ENCODE assay signal across 18 cellular contexts in the genomic region with DNA sequence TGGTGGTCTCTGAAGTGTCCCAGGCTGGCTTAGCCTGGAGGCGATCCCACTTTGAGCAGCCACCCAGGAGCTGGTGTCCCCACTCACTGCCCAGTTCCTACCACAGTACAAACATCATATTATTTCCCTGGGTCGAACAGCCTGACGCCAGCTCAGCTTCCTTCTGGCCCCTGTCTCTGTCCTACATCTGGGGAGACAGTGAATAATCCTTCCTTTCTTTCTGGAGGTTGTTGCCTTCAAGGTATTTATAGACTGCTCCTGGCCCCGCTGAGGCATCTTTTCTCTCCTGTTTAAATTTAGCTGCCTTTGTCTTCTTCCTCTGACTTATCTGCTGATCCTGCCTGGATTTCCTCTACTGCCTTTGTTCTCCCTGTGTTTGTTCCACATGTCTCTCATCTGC. TPM values are rescaled to one million over a fixed set of nuclear protein-coding genes. Genes with fewer than 3 reads are reported as not detected.
"Had no signal": no experiment of that assay in that cellular context is flagged by ENCODE, and none has a peak within 500 bp of the region (broad histone marks: within the 10 kb centered on the region; RNA-seq: fewer than 3 reads in every experiment).

No MANE protein-coding gene starts in this region.

- H3K27ac Mint-ChIP-seq: activated B cell treated with CpG ODN at 0.5 μM for 24 hours; activated naive CD4-positive, alpha-beta T cell treated with anti-CD3 and anti-CD28 coated beads, Interleukin-2, amount 10 ng/mL, durations not matched to agents 7 days and 5 days; activated T-helper 2 cell treated with anti-CD3 and anti-CD28 coated beads, Interferon-gamma antibody, Interleukin-2, Interleukin-4, amounts not matched to agents 10 μg/mL and 5 μg/mL and 100 μg/mL, durations not matched to agents 14 hours and 24 hours and 36 hours; T-helper 17 cell had no signal

- H3K27ac ChIP-seq: esophagus squamous epithelium, foreskin keratinocyte, suprapubic skin had no signal

- DNase-seq: activated B cell treated with CpG ODN at 0.5 μM for 24 hours; activated CD4-positive, alpha-beta T cell treated with anti-CD3 and anti-CD28 coated beads, Interleukin-2, amount 50 U/mL, for 1 hour; activated naive CD4-positive, alpha-beta T cell treated with anti-CD3 and anti-CD28 coated beads, Interleukin-2, amount 10 ng/mL, durations not matched to agents 7 days and 5 days; esophagus squamous epithelium; foreskin keratinocyte; head of caudate nucleus; mammary epithelial cell; posterior cingulate gyrus; right cardiac atrium; stimulated activated CD4-positive, alpha-beta T cell treated with anti-CD3 and anti-CD28 coated beads, Interleukin-12 subunit alpha, Interleukin-12 subunit beta, amount 100 ng/mL, for 4 hours; stimulated activated CD4-positive, alpha-beta T cell treated with anti-CD3 and anti-CD28 coated beads, Interleukin-2, amount 100 ng/mL, for 48 hours; stimulated activated naive CD8-positive, alpha-beta T cell treated with anti-CD3 and anti-CD28 coated beads, Interleukin-15, Interleukin-2, amounts not matched to agents 100 U/mL and 50 U/mL, for 24 hours; T-helper 17 cell; upper lobe of left lung had no signal

- H3K4me1 Mint-ChIP-seq: activated B cell treated with CpG ODN at 0.5 μM for 24 hours; activated naive CD4-positive, alpha-beta T cell treated with anti-CD3 and anti-CD28 coated beads, Interleukin-2, amount 10 ng/mL, durations not matched to agents 7 days and 5 days; T-helper 17 cell had no signal

- H3K9me3 ChIP-seq: esophagus squamous epithelium, suprapubic skin, upper lobe of left lung had no signal

- H3K36me3 ChIP-seq: esophagus squamous epithelium, suprapubic skin, upper lobe of left lung had no signal

- H3K4me3 ChIP-seq: esophagus squamous epithelium, suprapubic skin, upper lobe of left lung had no signal

- H3K36me3 Mint-ChIP-seq: activated naive CD4-positive, alpha-beta T cell treated with anti-CD3 and anti-CD28 coated beads, Interleukin-2, amount 10 ng/mL, durations not matched to agents 7 days and 5 days had no signal

- FAIRE-seq: endometrium had no signal

- ATAC-seq: foreskin keratinocyte; stimulated activated naive CD8-positive, alpha-beta T cell treated with anti-CD3 and anti-CD28 coated beads, Interleukin-15, Interleukin-2, amounts not matched to agents 100 U/mL and 50 U/mL, for 24 hours; T-helper 17 cell had no signal

- H3K27me3 ChIP-seq: upper lobe of left lung had no signal

- H3K4me1 ChIP-seq: esophagus squamous epithelium, foreskin keratinocyte, suprapubic skin had no signal

- H3K4me3 Mint-ChIP-seq: activated B cell treated with CpG ODN at 0.5 μM for 24 hours; activated naive CD4-positive, alpha-beta T cell treated with anti-CD3 and anti-CD28 coated beads, Interleukin-2, amount 10 ng/mL, durations not matched to agents 7 days and 5 days; T-helper 17 cell had no signal

- H3K9me3 Mint-ChIP-seq: activated B cell treated with CpG ODN at 0.5 μM for 24 hours; activated naive CD4-positive, alpha-beta T cell treated with anti-CD3 and anti-CD28 coated beads, Interleukin-2, amount 10 ng/mL, durations not matched to agents 7 days and 5 days; activated T-helper 2 cell treated with anti-CD3 and anti-CD28 coated beads, Interferon-gamma antibody, Interleukin-2, Interleukin-4, amounts not matched to agents 10 μg/mL and 5 μg/mL and 100 μg/mL, durations not matched to agents 14 hours and 24 hours and 36 hours had no signal

RNA-seq across cellular contexts. Expression of a gene that starts 56.8 kb away (rescaled TPM):
- total RNA-seq: activated B cell treated with CpG ODN at 0.5 μM for 24 hours; activated CD8-positive, alpha-beta memory T cell treated with anti-CD3 and anti-CD28 coated beads for 36 hours; activated T-helper 2 cell treated with anti-CD3 and anti-CD28 coated beads, Interferon-gamma antibody, Interleukin-2, Interleukin-4, amounts not matched to agents 10 μg/mL and 5 μg/mL and 100 μg/mL, durations not matched to agents 14 hours and 24 hours and 36 hours; foreskin keratinocyte; mammary epithelial cell; T-helper 17 cell had no signal
- polyA plus RNA-seq: foreskin keratinocyte, mammary epithelial cell had no signal
